In the genomic region with DNA sequence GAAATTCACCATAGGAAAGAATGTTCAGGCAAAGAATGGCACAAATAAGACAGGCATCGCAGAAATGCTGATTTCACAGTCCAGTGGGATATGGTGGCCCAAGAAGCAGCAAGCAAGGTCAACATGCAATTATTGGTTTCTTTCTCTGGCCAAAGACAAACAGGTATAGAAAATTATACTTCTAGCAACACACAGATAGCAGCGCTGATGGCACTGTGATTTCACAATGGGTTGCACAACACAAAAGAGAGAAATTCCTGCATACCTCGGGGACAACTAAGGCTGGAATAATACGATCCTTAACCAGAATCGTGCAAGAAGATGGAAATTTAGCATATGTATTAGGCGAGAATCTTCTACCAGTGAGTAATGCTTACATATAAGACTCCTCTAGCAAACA, we compare ENCODE assay signal across 2 cellular contexts.
TF ChIP-seq lines count a peak whose summit lies in the region.

No MANE protein-coding gene starts in this region.

TF ChIP-seq in K562, 482 proteins besides CTCF, POLR2A, EP300 and RAD21 (continued from another document):
- TF ChIP-seq, protein P1, sequence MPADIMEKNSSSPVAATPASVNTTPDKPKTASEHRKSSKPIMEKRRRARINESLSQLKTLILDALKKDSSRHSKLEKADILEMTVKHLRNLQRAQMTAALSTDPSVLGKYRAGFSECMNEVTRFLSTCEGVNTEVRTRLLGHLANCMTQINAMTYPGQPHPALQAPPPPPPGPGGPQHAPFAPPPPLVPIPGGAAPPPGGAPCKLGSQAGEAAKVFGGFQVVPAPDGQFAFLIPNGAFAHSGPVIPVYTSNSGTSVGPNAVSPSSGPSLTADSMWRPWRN (IDR thresholded peaks at IDR 0.05; ENCODE audit: low read depth), result no peak
TF ChIP-seq in K562: peak in this region for 1.

TF ChIP-seq in HepG2, 621 proteins besides CTCF, POLR2A, EP300 and RAD21 (continued from another document and continues in another):
- TF ChIP-seq, protein P2, sequence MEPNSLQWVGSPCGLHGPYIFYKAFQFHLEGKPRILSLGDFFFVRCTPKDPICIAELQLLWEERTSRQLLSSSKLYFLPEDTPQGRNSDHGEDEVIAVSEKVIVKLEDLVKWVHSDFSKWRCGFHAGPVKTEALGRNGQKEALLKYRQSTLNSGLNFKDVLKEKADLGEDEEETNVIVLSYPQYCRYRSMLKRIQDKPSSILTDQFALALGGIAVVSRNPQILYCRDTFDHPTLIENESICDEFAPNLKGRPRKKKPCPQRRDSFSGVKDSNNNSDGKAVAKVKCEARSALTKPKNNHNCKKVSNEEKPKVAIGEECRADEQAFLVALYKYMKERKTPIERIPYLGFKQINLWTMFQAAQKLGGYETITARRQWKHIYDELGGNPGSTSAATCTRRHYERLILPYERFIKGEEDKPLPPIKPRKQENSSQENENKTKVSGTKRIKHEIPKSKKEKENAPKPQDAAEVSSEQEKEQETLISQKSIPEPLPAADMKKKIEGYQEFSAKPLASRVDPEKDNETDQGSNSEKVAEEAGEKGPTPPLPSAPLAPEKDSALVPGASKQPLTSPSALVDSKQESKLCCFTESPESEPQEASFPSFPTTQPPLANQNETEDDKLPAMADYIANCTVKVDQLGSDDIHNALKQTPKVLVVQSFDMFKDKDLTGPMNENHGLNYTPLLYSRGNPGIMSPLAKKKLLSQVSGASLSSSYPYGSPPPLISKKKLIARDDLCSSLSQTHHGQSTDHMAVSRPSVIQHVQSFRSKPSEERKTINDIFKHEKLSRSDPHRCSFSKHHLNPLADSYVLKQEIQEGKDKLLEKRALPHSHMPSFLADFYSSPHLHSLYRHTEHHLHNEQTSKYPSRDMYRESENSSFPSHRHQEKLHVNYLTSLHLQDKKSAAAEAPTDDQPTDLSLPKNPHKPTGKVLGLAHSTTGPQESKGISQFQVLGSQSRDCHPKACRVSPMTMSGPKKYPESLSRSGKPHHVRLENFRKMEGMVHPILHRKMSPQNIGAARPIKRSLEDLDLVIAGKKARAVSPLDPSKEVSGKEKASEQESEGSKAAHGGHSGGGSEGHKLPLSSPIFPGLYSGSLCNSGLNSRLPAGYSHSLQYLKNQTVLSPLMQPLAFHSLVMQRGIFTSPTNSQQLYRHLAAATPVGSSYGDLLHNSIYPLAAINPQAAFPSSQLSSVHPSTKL (CRISPR knock-in tag; IDR thresholded peaks at IDR 0.05), result peak; percentile 88
- TF ChIP-seq SOX13 (IDR thresholded peaks at IDR 0.05), result peak; percentile 44; the same call in 1 of the 2 replicates
- peak in 1 of 2 experiments; percentile 91; a peak in 2 of 4 replicates for TF ChIP-seq SOX13 (CRISPR knock-in tag; conservative IDR thresholded peaks at IDR 0.05 in 1 of 2, IDR thresholded peaks at IDR 0.05 in 1 of 2)
- TF ChIP-seq FOXA1 (IDR thresholded peaks at IDR 0.05), result no peak
- TF ChIP-seq FOXA1 (CRISPR knock-in tag; IDR thresholded peaks at IDR 0.05), result peak; percentile 69
- TF ChIP-seq, protein P3, sequence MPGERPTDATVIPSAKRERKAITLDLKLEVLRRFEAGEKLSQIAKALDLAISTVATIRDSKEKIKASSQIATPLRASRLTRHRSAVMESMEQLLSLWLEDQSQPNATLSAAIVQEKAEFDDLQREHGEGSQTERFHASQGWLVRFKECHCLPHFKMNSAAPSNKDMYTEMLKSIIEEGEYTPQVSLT (CRISPR knock-in tag; IDR thresholded peaks at IDR 0.05; ENCODE audit: borderline replicate concordance, low read depth), result no peak
- TF ChIP-seq, protein P4, sequence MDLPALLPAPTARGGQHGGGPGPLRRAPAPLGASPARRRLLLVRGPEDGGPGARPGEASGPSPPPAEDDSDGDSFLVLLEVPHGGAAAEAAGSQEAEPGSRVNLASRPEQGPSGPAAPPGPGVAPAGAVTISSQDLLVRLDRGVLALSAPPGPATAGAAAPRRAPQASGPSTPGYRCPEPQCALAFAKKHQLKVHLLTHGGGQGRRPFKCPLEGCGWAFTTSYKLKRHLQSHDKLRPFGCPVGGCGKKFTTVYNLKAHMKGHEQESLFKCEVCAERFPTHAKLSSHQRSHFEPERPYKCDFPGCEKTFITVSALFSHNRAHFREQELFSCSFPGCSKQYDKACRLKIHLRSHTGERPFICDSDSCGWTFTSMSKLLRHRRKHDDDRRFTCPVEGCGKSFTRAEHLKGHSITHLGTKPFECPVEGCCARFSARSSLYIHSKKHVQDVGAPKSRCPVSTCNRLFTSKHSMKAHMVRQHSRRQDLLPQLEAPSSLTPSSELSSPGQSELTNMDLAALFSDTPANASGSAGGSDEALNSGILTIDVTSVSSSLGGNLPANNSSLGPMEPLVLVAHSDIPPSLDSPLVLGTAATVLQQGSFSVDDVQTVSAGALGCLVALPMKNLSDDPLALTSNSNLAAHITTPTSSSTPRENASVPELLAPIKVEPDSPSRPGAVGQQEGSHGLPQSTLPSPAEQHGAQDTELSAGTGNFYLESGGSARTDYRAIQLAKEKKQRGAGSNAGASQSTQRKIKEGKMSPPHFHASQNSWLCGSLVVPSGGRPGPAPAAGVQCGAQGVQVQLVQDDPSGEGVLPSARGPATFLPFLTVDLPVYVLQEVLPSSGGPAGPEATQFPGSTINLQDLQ (CRISPR knock-in tag; IDR thresholded peaks at IDR 0.05), result no peak
- no peak for TF ChIP-seq MEF2D (CRISPR knock-in tag; IDR thresholded peaks at IDR 0.05)
- TF ChIP-seq HMG20A (CRISPR knock-in tag; IDR thresholded peaks at IDR 0.05; ENCODE audit: borderline replicate concordance), result 0 out of 2 replicates have a peak, but pooled peaks have one; percentile 18
- TF ChIP-seq, protein P5, sequence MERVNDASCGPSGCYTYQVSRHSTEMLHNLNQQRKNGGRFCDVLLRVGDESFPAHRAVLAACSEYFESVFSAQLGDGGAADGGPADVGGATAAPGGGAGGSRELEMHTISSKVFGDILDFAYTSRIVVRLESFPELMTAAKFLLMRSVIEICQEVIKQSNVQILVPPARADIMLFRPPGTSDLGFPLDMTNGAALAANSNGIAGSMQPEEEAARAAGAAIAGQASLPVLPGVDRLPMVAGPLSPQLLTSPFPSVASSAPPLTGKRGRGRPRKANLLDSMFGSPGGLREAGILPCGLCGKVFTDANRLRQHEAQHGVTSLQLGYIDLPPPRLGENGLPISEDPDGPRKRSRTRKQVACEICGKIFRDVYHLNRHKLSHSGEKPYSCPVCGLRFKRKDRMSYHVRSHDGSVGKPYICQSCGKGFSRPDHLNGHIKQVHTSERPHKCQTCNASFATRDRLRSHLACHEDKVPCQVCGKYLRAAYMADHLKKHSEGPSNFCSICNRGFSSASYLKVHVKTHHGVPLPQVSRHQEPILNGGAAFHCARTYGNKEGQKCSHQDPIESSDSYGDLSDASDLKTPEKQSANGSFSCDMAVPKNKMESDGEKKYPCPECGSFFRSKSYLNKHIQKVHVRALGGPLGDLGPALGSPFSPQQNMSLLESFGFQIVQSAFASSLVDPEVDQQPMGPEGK (CRISPR knock-in tag; IDR thresholded peaks at IDR 0.05), result 0 out of 2 replicates have a peak, but pooled peaks have one; percentile 10
- no peak for TF ChIP-seq PRPF4 (IDR thresholded peaks at IDR 0.05; ENCODE audit: low read depth, low read length, poor library complexity, severe bottlenecking)
- TF ChIP-seq, protein P6, sequence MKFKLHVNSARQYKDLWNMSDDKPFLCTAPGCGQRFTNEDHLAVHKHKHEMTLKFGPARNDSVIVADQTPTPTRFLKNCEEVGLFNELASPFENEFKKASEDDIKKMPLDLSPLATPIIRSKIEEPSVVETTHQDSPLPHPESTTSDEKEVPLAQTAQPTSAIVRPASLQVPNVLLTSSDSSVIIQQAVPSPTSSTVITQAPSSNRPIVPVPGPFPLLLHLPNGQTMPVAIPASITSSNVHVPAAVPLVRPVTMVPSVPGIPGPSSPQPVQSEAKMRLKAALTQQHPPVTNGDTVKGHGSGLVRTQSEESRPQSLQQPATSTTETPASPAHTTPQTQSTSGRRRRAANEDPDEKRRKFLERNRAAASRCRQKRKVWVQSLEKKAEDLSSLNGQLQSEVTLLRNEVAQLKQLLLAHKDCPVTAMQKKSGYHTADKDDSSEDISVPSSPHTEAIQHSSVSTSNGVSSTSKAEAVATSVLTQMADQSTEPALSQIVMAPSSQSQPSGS (CRISPR knock-in tag; IDR thresholded peaks at IDR 0.05), result peak; percentile 41; the same call in 1 of the 2 replicates
- TF ChIP-seq EZH2 (conservative IDR thresholded peaks at IDR 0.05; ENCODE audit: low read depth, low read length), result no peak
- TF ChIP-seq MED1 (CRISPR knock-in tag; IDR thresholded peaks at IDR 0.05), result peak; percentile 53
- TF ChIP-seq, protein P7, sequence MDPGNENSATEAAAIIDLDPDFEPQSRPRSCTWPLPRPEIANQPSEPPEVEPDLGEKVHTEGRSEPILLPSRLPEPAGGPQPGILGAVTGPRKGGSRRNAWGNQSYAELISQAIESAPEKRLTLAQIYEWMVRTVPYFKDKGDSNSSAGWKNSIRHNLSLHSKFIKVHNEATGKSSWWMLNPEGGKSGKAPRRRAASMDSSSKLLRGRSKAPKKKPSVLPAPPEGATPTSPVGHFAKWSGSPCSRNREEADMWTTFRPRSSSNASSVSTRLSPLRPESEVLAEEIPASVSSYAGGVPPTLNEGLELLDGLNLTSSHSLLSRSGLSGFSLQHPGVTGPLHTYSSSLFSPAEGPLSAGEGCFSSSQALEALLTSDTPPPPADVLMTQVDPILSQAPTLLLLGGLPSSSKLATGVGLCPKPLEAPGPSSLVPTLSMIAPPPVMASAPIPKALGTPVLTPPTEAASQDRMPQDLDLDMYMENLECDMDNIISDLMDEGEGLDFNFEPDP (CRISPR knock-in tag; conservative IDR thresholded peaks at IDR 0.05), result no peak
- peak; percentile 55 for TF ChIP-seq TBL1XR1 (IDR thresholded peaks at IDR 0.05; ENCODE audit: borderline replicate concordance, low read length, partially characterized antibody)
- TF ChIP-seq IRF2 (CRISPR knock-in tag; IDR thresholded peaks at IDR 0.05), result no peak
- TF ChIP-seq RXRB (CRISPR knock-in tag; IDR thresholded peaks at IDR 0.05; ENCODE audit: borderline replicate concordance), result peak; percentile 15; the same call in 1 of the 2 replicates
- no peak for TF ChIP-seq RBM22 (optimal IDR thresholded peaks at IDR 0.05; ENCODE audit: low read length)
- TF ChIP-seq NFKBIZ (CRISPR knock-in tag; IDR thresholded peaks at IDR 0.05), result no peak
- no peak for TF ChIP-seq ZNF782 (CRISPR knock-in tag; IDR thresholded peaks at IDR 0.05; ENCODE audit: borderline replicate concordance)
- TF ChIP-seq, protein P8, sequence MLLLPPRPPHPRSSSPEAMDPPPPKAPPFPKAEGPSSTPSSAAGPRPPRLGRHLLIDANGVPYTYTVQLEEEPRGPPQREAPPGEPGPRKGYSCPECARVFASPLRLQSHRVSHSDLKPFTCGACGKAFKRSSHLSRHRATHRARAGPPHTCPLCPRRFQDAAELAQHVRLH (CRISPR knock-in tag; IDR thresholded peaks at IDR 0.05; ENCODE audit: borderline replicate concordance, low read depth), result 0 out of 2 replicates have a peak, but pooled peaks have one; percentile 27
- TF ChIP-seq SAP130 (CRISPR knock-in tag; IDR thresholded peaks at IDR 0.05; ENCODE audit: low read depth), result peak; percentile 32; the same call in 1 of the 2 replicates
- no peak for TF ChIP-seq PCBP2 (optimal IDR thresholded peaks at IDR 0.05; ENCODE audit: low read depth, low read length, poor library complexity, severe bottlenecking)
- no peak for TF ChIP-seq ZNF383 (CRISPR knock-in tag; IDR thresholded peaks at IDR 0.05; ENCODE audit: borderline replicate concordance)
- no peak for TF ChIP-seq BHLHE40 (IDR thresholded peaks at IDR 0.05; ENCODE audit: low read length)
- no peak for TF ChIP-seq FOXK2 (IDR thresholded peaks at IDR 0.05)
- TF ChIP-seq RFX5 (IDR thresholded peaks at IDR 0.05; ENCODE audit: low read depth, low read length), result no peak
- TF ChIP-seq ZNF12 (CRISPR knock-in tag; IDR thresholded peaks at IDR 0.05), result peak; percentile 22; the same call in 1 of the 2 replicates
- TF ChIP-seq HDAC2 (CRISPR knock-in tag; IDR thresholded peaks at IDR 0.05), result 0 out of 2 replicates have a peak, but pooled peaks have one; percentile 39
- TF ChIP-seq GATA4 (IDR thresholded peaks at IDR 0.05; ENCODE audit: borderline replicate concordance, low read depth), result no peak
- no peak for TF ChIP-seq CBFB (CRISPR knock-in tag; IDR thresholded peaks at IDR 0.05)
- TF ChIP-seq BCL6 (CRISPR knock-in tag; IDR thresholded peaks at IDR 0.05), result peak; percentile 84
- TF ChIP-seq, protein P9, sequence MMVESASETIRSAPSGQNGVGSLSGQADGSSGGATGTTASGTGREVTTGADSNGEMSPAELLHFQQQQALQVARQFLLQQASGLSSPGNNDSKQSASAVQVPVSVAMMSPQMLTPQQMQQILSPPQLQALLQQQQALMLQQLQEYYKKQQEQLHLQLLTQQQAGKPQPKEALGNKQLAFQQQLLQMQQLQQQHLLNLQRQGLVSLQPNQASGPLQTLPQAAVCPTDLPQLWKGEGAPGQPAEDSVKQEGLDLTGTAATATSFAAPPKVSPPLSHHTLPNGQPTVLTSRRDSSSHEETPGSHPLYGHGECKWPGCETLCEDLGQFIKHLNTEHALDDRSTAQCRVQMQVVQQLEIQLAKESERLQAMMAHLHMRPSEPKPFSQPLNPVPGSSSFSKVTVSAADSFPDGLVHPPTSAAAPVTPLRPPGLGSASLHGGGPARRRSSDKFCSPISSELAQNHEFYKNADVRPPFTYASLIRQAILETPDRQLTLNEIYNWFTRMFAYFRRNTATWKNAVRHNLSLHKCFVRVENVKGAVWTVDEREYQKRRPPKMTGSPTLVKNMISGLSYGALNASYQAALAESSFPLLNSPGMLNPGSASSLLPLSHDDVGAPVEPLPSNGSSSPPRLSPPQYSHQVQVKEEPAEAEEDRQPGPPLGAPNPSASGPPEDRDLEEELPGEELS (CRISPR knock-in tag; IDR thresholded peaks at IDR 0.05), result peak; percentile 27
- TF ChIP-seq, protein P10, sequence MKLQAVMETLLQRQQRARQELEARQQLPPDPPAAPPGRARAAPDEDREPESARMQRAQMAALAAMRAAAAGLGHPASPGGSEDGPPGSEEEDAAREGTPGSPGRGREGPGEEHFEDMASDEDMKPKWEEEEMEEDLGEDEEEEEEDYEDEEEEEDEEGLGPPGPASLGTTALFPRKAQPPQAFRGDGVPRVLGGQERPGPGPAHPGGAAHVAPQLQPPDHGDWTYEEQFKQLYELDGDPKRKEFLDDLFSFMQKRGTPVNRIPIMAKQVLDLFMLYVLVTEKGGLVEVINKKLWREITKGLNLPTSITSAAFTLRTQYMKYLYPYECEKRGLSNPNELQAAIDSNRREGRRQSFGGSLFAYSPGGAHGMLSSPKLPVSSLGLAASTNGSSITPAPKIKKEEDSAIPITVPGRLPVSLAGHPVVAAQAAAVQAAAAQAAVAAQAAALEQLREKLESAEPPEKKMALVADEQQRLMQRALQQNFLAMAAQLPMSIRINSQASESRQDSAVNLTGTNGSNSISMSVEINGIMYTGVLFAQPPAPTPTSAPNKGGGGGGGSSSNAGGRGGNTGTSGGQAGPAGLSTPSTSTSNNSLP (IDR thresholded peaks at IDR 0.05; ENCODE audit: low read depth, low read length), result peak; percentile 68
- peak; percentile 56; the same call in 1 of the 2 replicates for TF ChIP-seq SALL1 (CRISPR knock-in tag; IDR thresholded peaks at IDR 0.05)
- no peak for TF ChIP-seq GABPA (IDR thresholded peaks at IDR 0.05; ENCODE audit: low read depth, low read length)
- TF ChIP-seq GABPA (CRISPR knock-in tag; IDR thresholded peaks at IDR 0.05; ENCODE audit: low read depth), result no peak
- peak; percentile 52 for TF ChIP-seq HNF4A (CRISPR knock-in tag; IDR thresholded peaks at IDR 0.05)
- no peak for TF ChIP-seq NONO (IDR thresholded peaks at IDR 0.05)
- TF ChIP-seq NONO (CRISPR knock-in tag; conservative IDR thresholded peaks at IDR 0.05), result no peak
- peak; percentile 66; the same call in 1 of the 2 replicates for TF ChIP-seq FOSL2 (CRISPR knock-in tag; IDR thresholded peaks at IDR 0.05)
- TF ChIP-seq RARA (CRISPR knock-in tag; IDR thresholded peaks at IDR 0.05), result 0 out of 2 replicates have a peak, but pooled peaks have one; percentile 37
- TF ChIP-seq ZNF749 (CRISPR knock-in tag; IDR thresholded peaks at IDR 0.05; ENCODE audit: borderline replicate concordance), result no peak
- TF ChIP-seq STAT5B (CRISPR knock-in tag; IDR thresholded peaks at IDR 0.05), result no peak
- peak; percentile 22; the same call in 1 of the 2 replicates for TF ChIP-seq FOXK1 (CRISPR knock-in tag; IDR thresholded peaks at IDR 0.05; ENCODE audit: borderline replicate concordance, low read depth)
- TF ChIP-seq SOX6 (IDR thresholded peaks at IDR 0.05), result no peak
- TF ChIP-seq SOX6 (CRISPR knock-in tag; IDR thresholded peaks at IDR 0.05), result peak; percentile 88
